Comparison of ENCODE assay signal across 2 cellular contexts in genomic region chr2:169871369-169871768, GRCh38.
TF ChIP-seq lines count a peak whose summit lies in the region.

No MANE protein-coding gene starts in this region.

TF ChIP-seq in K562, 482 proteins besides CTCF, POLR2A, EP300 and RAD21:
- TF ChIP-seq CHAMP1 (IDR thresholded peaks at IDR 0.05) (0 out of 2 replicates have a peak, but pooled peaks have one; percentile 38), BCOR (IDR thresholded peaks at IDR 0.05) (peak; percentile 53; the same call in 1 of the 2 replicates), ADNP (tag; IDR thresholded peaks at IDR 0.05) (peak; percentile 51; the same call in 1 of the 2 replicates)

TF ChIP-seq in HepG2, 621 proteins besides CTCF, POLR2A, EP300 and RAD21:
- peak; percentile 45; the same call in 1 of the 2 replicates for TF ChIP-seq ZNF460 (CRISPR knock-in tag; IDR thresholded peaks at IDR 0.05; ENCODE audit: borderline replicate concordance)
TF ChIP-seq in HepG2: peak in this region for 1; not testable (repeated sequence) for 620.
